ENCODE assay signal across 8 cellular contexts in the genomic region with DNA sequence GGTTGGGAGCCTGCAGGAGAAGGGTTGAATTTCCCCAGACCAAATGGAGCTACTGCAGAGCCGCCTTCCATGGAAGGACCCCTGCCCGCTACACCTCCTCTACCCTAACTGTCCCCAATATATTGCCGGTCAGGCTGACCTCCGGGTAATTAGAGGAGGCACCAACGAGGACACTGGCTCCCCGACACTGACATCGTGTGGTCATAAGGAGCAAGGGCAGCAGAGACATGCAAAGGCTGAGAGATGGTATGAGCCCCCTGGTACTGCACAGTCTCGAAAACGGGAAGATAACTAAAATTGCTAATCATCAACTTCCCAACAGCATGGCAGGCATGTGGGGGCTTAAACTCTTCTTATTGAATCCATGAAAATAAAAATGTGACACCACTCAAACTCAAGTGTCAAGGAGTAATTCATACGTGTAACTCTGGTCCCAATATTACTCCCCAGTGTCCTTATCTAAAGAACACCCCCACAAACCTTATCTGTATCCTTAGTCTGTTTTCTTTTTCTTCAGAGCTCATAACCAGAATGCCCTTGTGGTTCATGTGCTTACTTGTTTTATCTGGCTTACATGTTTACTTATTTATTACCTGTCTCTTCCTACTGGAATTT. TPM values are rescaled to one million over a fixed set of nuclear protein-coding genes. Genes with fewer than 3 reads are reported as not detected.
DNase-seq lines count a peak whose midpoint lies in the region; ATAC-seq and TF ChIP-seq lines count a peak whose summit lies in the region.

No MANE protein-coding gene starts in this region.

- 12% methylated on average over 10 of the region's 10 CpGs for WGBS in mesenchymal stem cell

- H3K27me3 ChIP-seq in HAP-1 (ENCODE audit: low read depth) (peaks cover 17% of the 10 kb centered on the region), dorsolateral prefrontal cortex (peaks cover 0 to 11% (median 0%) of the 10 kb centered on the region in 45 donors), mesenchymal stem cell (ENCODE audit: control insufficient read depth in 1 of 2, insufficient read depth in 1 of 2, low read length in 2 of 2) (no peaks in the 10 kb centered on the region), thoracic aorta (replicated peaks; ENCODE audit: insufficient read depth) (no peaks in the 10 kb centered on the region)

- H4K8ac ChIP-seq in mesenchymal stem cell (ENCODE audit: low read length): no peak overlapping the region

- no peak for ATAC-seq in thoracic aorta (ENCODE audit: insufficient number of reproducible peaks, low FRiP score, low read depth)

- H2BK15ac ChIP-seq in mesenchymal stem cell (ENCODE audit: low read depth, poor library complexity, severe bottlenecking): no peak overlapping the region

- H3K36me3 ChIP-seq in HAP-1 (replicated peaks) (no peaks in the 10 kb centered on the region), mesenchymal stem cell (ENCODE audit: control insufficient read depth in 1 of 2, insufficient read depth in 2 of 2, low read depth in 1 of 2, low read length in 2 of 2) (peaks cover 0 to 16% of the 10 kb centered on the region in 2 experiments), thoracic aorta (no peaks in the 10 kb centered on the region)

- H3K4me2 ChIP-seq in mesenchymal stem cell (ENCODE audit: low read length, poor library complexity, severe bottlenecking): peak overlapping the region; percentile 72

- no peak overlapping the region for H4K91ac ChIP-seq in mesenchymal stem cell (ENCODE audit: low read length)

- intact Hi-C loops in dorsolateral prefrontal cortex (cut with DNase I): loop anchor here in 1 of 2 donors (5.0 kb wide), 1 partner anchor 294 kb away; no protein-coding TSS in a partner anchor

- H3K27ac ChIP-seq in 22Rv1: no peak overlapping the region
- H3K27ac ChIP-seq in dorsolateral prefrontal cortex: no peak overlapping the region
- no peak overlapping the region for H3K27ac ChIP-seq in mesenchymal stem cell (ENCODE audit: low read length, poor library complexity, severe bottlenecking)
- peak overlapping the region; percentile 99 to 100 for H3K27ac ChIP-seq in thoracic aorta

- H3K9ac ChIP-seq in mesenchymal stem cell (ENCODE audit: low read length): peak overlapping the region; percentile 71

- no peak overlapping the region for H3K4me3 ChIP-seq in HAP-1
- peak overlapping the region in 7 of 59 donors; percentile 7 to 39 (median 25) for H3K4me3 ChIP-seq in dorsolateral prefrontal cortex
- H3K4me3 ChIP-seq in mesenchymal stem cell (ENCODE audit: insufficient read depth in 1 of 2, low read depth in 1 of 2, low read length in 2 of 2): peak overlapping the region in 1 of 2 experiments; percentile 61
- H3K4me3 ChIP-seq in thoracic aorta: peak overlapping the region; percentile 59

- peak; percentile 87 for TF ChIP-seq CTCF in 22Rv1 (IDR thresholded peaks at IDR 0.05)
- peak; percentile 80 for TF ChIP-seq CTCF in GM10266 (IDR thresholded peaks at IDR 0.05; ENCODE audit: control insufficient read depth, insufficient read depth, low read depth, missing control alignments)
- TF ChIP-seq CTCF in LNCAP (IDR thresholded peaks at IDR 0.05): peak; percentile 93
- TF ChIP-seq CTCF in dorsolateral prefrontal cortex (IDR thresholded peaks at IDR 0.05 in 54 of 56, conservative IDR thresholded peaks at IDR 0.05 in 2 of 56; ENCODE audit: low read depth in 1 of 56, partially characterized antibody in 56 of 56): peak; percentile 35 to 85 (median 74)
- TF ChIP-seq CTCF in thoracic aorta (IDR thresholded peaks at IDR 0.05): peak; percentile 83

- no peak overlapping the region for H2BK5ac ChIP-seq in mesenchymal stem cell (ENCODE audit: low read depth, low read length, poor library complexity, severe bottlenecking)

- H2BK120ac ChIP-seq in mesenchymal stem cell (ENCODE audit: low read depth, low read length): no peak overlapping the region

- H3K18ac ChIP-seq in mesenchymal stem cell (ENCODE audit: low read depth in 1 of 2, low read length in 2 of 2): no peak overlapping the region

- H2BK12ac ChIP-seq in mesenchymal stem cell (ENCODE audit: low read length in 2 of 2): no peak overlapping the region

- H3K4me1 ChIP-seq in HAP-1 (no peaks in the 10 kb centered on the region), mesenchymal stem cell (ENCODE audit: control insufficient read depth, insufficient read depth, low read depth, low read length) (peaks cover 21% of the 10 kb centered on the region), thoracic aorta (ENCODE audit: control insufficient read depth in 1 of 2, low read depth in 2 of 2) (peaks cover 12 to 30% of the 10 kb centered on the region in 2 donors)

- no peak overlapping the region for H2AFZ ChIP-seq in mesenchymal stem cell (ENCODE audit: low read depth, low read length)

- H3K14ac ChIP-seq in mesenchymal stem cell (ENCODE audit: low read length in 2 of 2): no peak overlapping the region

- peaks cover 2% of the 10 kb centered on the region for H3K79me1 ChIP-seq in mesenchymal stem cell (replicated peaks; ENCODE audit: low read length, poor library complexity, severe bottlenecking)

- in situ Hi-C loops in HAP-1 (cut with MboI; ENCODE audit: low sequenced_read_pairs): no loop called here

- H3K23ac ChIP-seq in mesenchymal stem cell (ENCODE audit: low read length in 2 of 2): no peak overlapping the region

- DNase-seq in GM10266 (ENCODE audit: extremely low spot score) (peak; percentile 79), HAP-1 (ENCODE audit: low spot score in 2 of 2) (peak; percentile 63 to 72), SKM-1 (lab: John Stamatoyannopoulos, UW; ENCODE audit: unreplicated experiment) (peak; percentile 44), dorsolateral prefrontal cortex (peak in 8 of 10 donors; percentile 35 to 70 (median 50)), mesenchymal stem cell (peak; percentile 73), thoracic aorta (ENCODE audit: low spot score) (peak; percentile 26)

- no peak overlapping the region for H3K4ac ChIP-seq in mesenchymal stem cell (ENCODE audit: low read depth in 1 of 2, low read length in 2 of 2)

- no peak overlapping the region for H2AK5ac ChIP-seq in mesenchymal stem cell (ENCODE audit: low read length, severe bottlenecking)

- H3K9me3 ChIP-seq in HAP-1: no peaks in the 10 kb centered on the region
- no peaks in the 10 kb centered on the region for H3K9me3 ChIP-seq in mesenchymal stem cell (ENCODE audit: control insufficient read depth, low read length)
- no peaks in the 10 kb centered on the region for H3K9me3 ChIP-seq in thoracic aorta

RNA-seq across cellular contexts. Expression of a gene that starts 4.4 kb away (rescaled TPM):
- 10 to 100 TPM in 4 of 120 experiments, 1 to 10 TPM in 114, under 1 TPM in 2; 0.70 to 16.8 (median 4.3) TPM for total RNA-seq in dorsolateral prefrontal cortex
- 146 TPM for polyA plus RNA-seq in mesenchymal stem cell (2013, experiment 1 of 2)
- 151 TPM for polyA plus RNA-seq in mesenchymal stem cell (2013, experiment 2 of 2)
- total RNA-seq in thoracic aorta: 100 to 1,000 TPM; 303 to 717 TPM

RNA-seq across cellular contexts. Expression of a gene that starts 56.3 kb away (rescaled TPM):
- total RNA-seq in dorsolateral prefrontal cortex (10 to 100 TPM in 113 of 120 experiments, 1 to 10 TPM in 7; 4.4 to 38.9 (median 18.8) TPM), thoracic aorta (not detected)
- polyA plus RNA-seq in mesenchymal stem cell (2013, experiment 1 of 2): not detected
- polyA plus RNA-seq in mesenchymal stem cell (2013, experiment 2 of 2): not detected

Comparison
In these comparisons a context has a peak if more than half of its experiments do, and no peak if none do; other contexts are left out.
1. H3K27ac ChIP-seq: peak in thoracic aorta (2 of 2); none in 22Rv1 (single experiment), dorsolateral prefrontal cortex (0 of 59) and mesenchymal stem cell (single experiment).
2. DNase-seq: peak in every context shown above with its lines; median percentile 79 in GM10266; 73 in mesenchymal stem cell; 68 in HAP-1; 50 in dorsolateral prefrontal cortex; 44 in SKM-1; 26 in thoracic aorta.
3. RNA of a gene that starts 4.4 kb away (total RNA-seq): 303 to 717 TPM in thoracic aorta; 0.70 to 16.8 TPM in dorsolateral prefrontal cortex; every median in the first group is over 10 times any median in the second.
4. RNA of a gene that starts 56.3 kb away (total RNA-seq): 4.4 to 38.9 TPM in dorsolateral prefrontal cortex; not detected in thoracic aorta; every median in the first group is over 4 times any median in the second.
5. Peak in every context shown above with its lines, with median percentiles within 50 percentile points of each other: CTCF ChIP-seq.